In genomic region chr3:96959902-96960596, GRCh38 we compare ENCODE assay signal across 18 cellular contexts.
DNase-seq lines count a peak whose midpoint lies in the region; ATAC-seq and TF ChIP-seq lines count a peak whose summit lies in the region.
"Had no signal": no experiment of that assay in that cellular context is flagged by ENCODE, and none has a peak within 500 bp of the region (broad histone marks: within the 10 kb centered on the region; RNA-seq: fewer than 3 reads in every experiment).

No MANE protein-coding gene starts in this region.

- ATAC-seq in PC-3 = peak; percentile 92
- ATAC-seq in naive thymus-derived CD4-positive, alpha-beta T cell = no peak
- ATAC-seq: body of pancreas, HepG2, Panc1, right lobe of liver had no signal

- H4K20me1 ChIP-seq in GM23248 (ENCODE audit: insufficient read depth) (no peaks in the 10 kb centered on the region), PC-3 (ENCODE audit: low read length) (no peaks in the 10 kb centered on the region)

- BruUV-seq in PC-3 (replicated peaks; lab: Mats Ljungman, UMichigan) = TSS peak; percentile 89

- no peak overlapping the region for H3K4me3 Mint-ChIP-seq in osteocyte (ENCODE audit: unreplicated experiment)
- H3K4me3 Mint-ChIP-seq in CD4-positive, alpha-beta memory T cell = no peak overlapping the region
- H3K4me3 Mint-ChIP-seq in naive thymus-derived CD4-positive, alpha-beta T cell = no peak overlapping the region
- H3K4me3 Mint-ChIP-seq: activated naive CD4-positive, alpha-beta T cell treated with anti-CD3 and anti-CD28 coated beads for 36 hours had no signal

- POLR2A ChIA-PET in PC-3 (lab: Charles Lee; ENCODE audit: unreplicated experiment) = interaction anchor here (0.6 kb wide), 1 partner anchor 11 kb away, joined by 8 read pairs; no protein-coding TSS in a partner anchor
- POLR2A ChIA-PET in CD4-positive, alpha-beta memory T cell (lab: Charles Lee; ENCODE audit: partially characterized antibody) = no interaction called here
- POLR2A ChIA-PET in naive thymus-derived CD4-positive, alpha-beta T cell (lab: Charles Lee) = no interaction called here

- in situ Hi-C loops in GM23248 (cut with MboI) = no loop called here

- H3K9me2 ChIP-seq in GM23248 (ENCODE audit: insufficient read depth) = no peaks in the 10 kb centered on the region
- H3K9me2 ChIP-seq in PC-3 (replicated peaks; ENCODE audit: low read length) = no peaks in the 10 kb centered on the region

- H2AFZ ChIP-seq in GM23248 (no peak overlapping the region), PC-3 (ENCODE audit: low read length) (no peak overlapping the region)

- WGBS in GM23248 (ENCODE audit: low coverage in 1 of 2, low lambda C conversion rate in 2 of 2, missing lambda C conversion rate in 2 of 2), 2 experiments = 2 to 3% methylated on average over 4 of the region's 4 CpGs

- H3K36me3 ChIP-seq in GM23248 (ENCODE audit: low read depth) = no peaks in the 10 kb centered on the region
- no peaks in the 10 kb centered on the region for H3K36me3 ChIP-seq in PC-3 (ENCODE audit: low read depth, low read length)
- H3K36me3 ChIP-seq in CD4-positive, alpha-beta memory T cell (ENCODE audit: insufficient read depth, low read length) = no peaks in the 10 kb centered on the region
- no peaks in the 10 kb centered on the region for H3K36me3 ChIP-seq in naive thymus-derived CD4-positive, alpha-beta T cell (ENCODE audit: control insufficient read depth in 2 of 3, insufficient read depth in 3 of 3, low read length in 3 of 3)
- H3K36me3 ChIP-seq: right lobe of liver had no signal

- H3K36me3 Mint-ChIP-seq in osteocyte (ENCODE audit: unreplicated experiment) = no peaks in the 10 kb centered on the region
- no peaks in the 10 kb centered on the region for H3K36me3 Mint-ChIP-seq in CD4-positive, alpha-beta memory T cell
- no peaks in the 10 kb centered on the region for H3K36me3 Mint-ChIP-seq in naive thymus-derived CD4-positive, alpha-beta T cell

- no peaks in the 10 kb centered on the region for H3K79me2 ChIP-seq in GM23248 (ENCODE audit: insufficient read depth)
- H3K79me2 ChIP-seq in PC-3 (ENCODE audit: low read length) = no peaks in the 10 kb centered on the region

- no peaks in the 10 kb centered on the region for H3K27me3 ChIP-seq in GM23248 (replicated peaks; ENCODE audit: insufficient read depth)
- no peaks in the 10 kb centered on the region for H3K27me3 ChIP-seq in PC-3 (ENCODE audit: low read length)
- H3K27me3 ChIP-seq in CD4-positive, alpha-beta memory T cell (ENCODE audit: insufficient read depth, low read length) = no peaks in the 10 kb centered on the region
- H3K27me3 ChIP-seq in naive thymus-derived CD4-positive, alpha-beta T cell (ENCODE audit: control insufficient read depth in 2 of 2, insufficient read depth in 2 of 2, low read length in 2 of 2) = no peaks in the 10 kb centered on the region
- H3K27me3 ChIP-seq: body of pancreas, dorsolateral prefrontal cortex, right lobe of liver had no signal

- H3K9me3 Mint-ChIP-seq in osteocyte (ENCODE audit: unreplicated experiment) = no peaks in the 10 kb centered on the region
- peaks cover 0 to 3% (median 0%) of the 10 kb centered on the region in 8 donors for H3K9me3 Mint-ChIP-seq in CD4-positive, alpha-beta memory T cell
- H3K9me3 Mint-ChIP-seq in naive thymus-derived CD4-positive, alpha-beta T cell = peaks cover 0 to 16% (median 0%) of the 10 kb centered on the region in 11 donors
- H3K9me3 Mint-ChIP-seq: activated naive CD4-positive, alpha-beta T cell treated with anti-CD3 and anti-CD28 coated beads for 36 hours had no signal

- intact Hi-C loops in PC-3 (cut with micrococcal nuclease) = loop anchor here (5.0 kb wide), 2 partner anchors 77 to 697 kb away; no protein-coding TSS in a partner anchor
- intact Hi-C loops in CD4-positive, alpha-beta memory T cell (cut with micrococcal nuclease) = no loop called here
- intact Hi-C loops in naive thymus-derived CD4-positive, alpha-beta T cell (cut with micrococcal nuclease) = no loop called here

- DNase-seq in GM23248 (peak; percentile 66), PC-3 (peak; percentile 80), epithelial cell of prostate (ENCODE audit: low read depth, low spot score) (peak; percentile 82), osteocyte (ENCODE audit: extremely low spot score, unreplicated experiment) (no peak), NCI-H1092 (lab: John Stamatoyannopoulos, UW) (no peak)
- DNase-seq in CD4-positive, alpha-beta memory T cell = no peak
- DNase-seq in naive thymus-derived CD4-positive, alpha-beta T cell = no peak
- no peak for DNase-seq in activated naive CD4-positive, alpha-beta T cell (lab: John Stamatoyannopoulos, UW)
- DNase-seq: activated naive CD4-positive, alpha-beta T cell treated with anti-CD3 and anti-CD28 coated beads for 36 hours; body of pancreas; NCI-H1930; NCI-H748 treated with DMSO at 0.1 percent for 48 hours; nucleus accumbens; right lobe of liver; substantia nigra had no signal

- H3K27ac ChIP-seq in GM23248 (peak overlapping the region; percentile 61), PC-3 (ENCODE audit: low read length) (peak overlapping the region; percentile 60), epithelial cell of prostate (peak overlapping the region; percentile 100)
- H3K27ac ChIP-seq in CD4-positive, alpha-beta memory T cell (ENCODE audit: low read depth, low read length) = no peak overlapping the region
- no peak overlapping the region for H3K27ac ChIP-seq in naive thymus-derived CD4-positive, alpha-beta T cell (ENCODE audit: low read depth, low read length)
- H3K27ac ChIP-seq: body of pancreas, right lobe of liver had no signal

- TF ChIP-seq CTCF in PC-3 (conservative IDR thresholded peaks at IDR 0.05; ENCODE audit: low read depth, low read length) = no peak
- TF ChIP-seq CTCF in osteocyte (IDR thresholded peaks at IDR 0.05) = no peak

- peaks cover 11% of the 10 kb centered on the region for H3K4me1 Mint-ChIP-seq in osteocyte (ENCODE audit: unreplicated experiment)
- no peaks in the 10 kb centered on the region for H3K4me1 Mint-ChIP-seq in CD4-positive, alpha-beta memory T cell
- no peaks in the 10 kb centered on the region for H3K4me1 Mint-ChIP-seq in naive thymus-derived CD4-positive, alpha-beta T cell

- CTCF ChIA-PET in PC-3 (lab: Charles Lee) = interaction anchor here (0.7 kb wide), 1 partner anchor 16 kb away, joined by 3 read pairs; no protein-coding TSS in a partner anchor
- CTCF ChIA-PET in CD4-positive, alpha-beta memory T cell (lab: Charles Lee; ENCODE audit: partially characterized antibody) = no interaction called here
- CTCF ChIA-PET in naive thymus-derived CD4-positive, alpha-beta T cell (lab: Charles Lee) = no interaction called here

- H3K4me1 ChIP-seq in GM23248 (ENCODE audit: insufficient read depth) = peaks cover 11% of the 10 kb centered on the region
- peaks cover 18% of the 10 kb centered on the region for H3K4me1 ChIP-seq in PC-3 (ENCODE audit: insufficient read depth, low read length)
- no peaks in the 10 kb centered on the region for H3K4me1 ChIP-seq in CD4-positive, alpha-beta memory T cell (ENCODE audit: insufficient read depth, low read length)
- H3K4me1 ChIP-seq in naive thymus-derived CD4-positive, alpha-beta T cell (ENCODE audit: control insufficient read depth in 2 of 2, insufficient read depth in 2 of 2, low read length in 2 of 2) = no peaks in the 10 kb centered on the region
- H3K4me1 ChIP-seq: body of pancreas, right lobe of liver had no signal

- no peaks in the 10 kb centered on the region for H3K9me3 ChIP-seq in GM23248 (ENCODE audit: low read depth)
- no peaks in the 10 kb centered on the region for H3K9me3 ChIP-seq in PC-3 (ENCODE audit: low read length)
- no peaks in the 10 kb centered on the region for H3K9me3 ChIP-seq in CD4-positive, alpha-beta memory T cell (ENCODE audit: control insufficient read depth in 1 of 2, low read length in 2 of 2)
- H3K9me3 ChIP-seq in naive thymus-derived CD4-positive, alpha-beta T cell (ENCODE audit: control insufficient read depth in 2 of 3, low read length in 3 of 3) = no peaks in the 10 kb centered on the region
- H3K9me3 ChIP-seq: body of pancreas, right lobe of liver had no signal

- H3K27me3 Mint-ChIP-seq in osteocyte (ENCODE audit: unreplicated experiment) = no peaks in the 10 kb centered on the region
- no peaks in the 10 kb centered on the region for H3K27me3 Mint-ChIP-seq in CD4-positive, alpha-beta memory T cell
- H3K27me3 Mint-ChIP-seq in naive thymus-derived CD4-positive, alpha-beta T cell = no peaks in the 10 kb centered on the region

- H3K4me2 ChIP-seq in GM23248 (ENCODE audit: unreplicated experiment) (no peak overlapping the region), PC-3 (ENCODE audit: low read length) (peak overlapping the region; percentile 34; the same call in 1 of the 2 replicates)

- H3K9ac ChIP-seq in GM23248 (peak overlapping the region; percentile 37; the same call in 1 of the 2 replicates), PC-3 (ENCODE audit: low read length) (no peak overlapping the region)

- H3K4me3 ChIP-seq in GM23248 (no peak overlapping the region), PC-3 (ENCODE audit: low read length) (no peak overlapping the region)
- H3K4me3 ChIP-seq in CD4-positive, alpha-beta memory T cell (ENCODE audit: low read length in 2 of 2) = no peak overlapping the region
- no peak overlapping the region for H3K4me3 ChIP-seq in naive thymus-derived CD4-positive, alpha-beta T cell (ENCODE audit: low read length)
- H3K4me3 ChIP-seq: body of pancreas, dorsolateral prefrontal cortex, right lobe of liver had no signal

- H3F3A ChIP-seq in GM23248 (ENCODE audit: insufficient read depth) (no peaks in the 10 kb centered on the region), PC-3 (ENCODE audit: low read length, unreplicated experiment) (no peaks in the 10 kb centered on the region)

- H3K27ac Mint-ChIP-seq in osteocyte (ENCODE audit: unreplicated experiment) = peak overlapping the region; percentile 16
- H3K27ac Mint-ChIP-seq in CD4-positive, alpha-beta memory T cell = no peak overlapping the region
- no peak overlapping the region for H3K27ac Mint-ChIP-seq in naive thymus-derived CD4-positive, alpha-beta T cell
- H3K27ac Mint-ChIP-seq: activated naive CD4-positive, alpha-beta T cell treated with anti-CD3 and anti-CD28 coated beads for 36 hours had no signal

Comparison
In these comparisons a context has a peak if more than half of its experiments do, and no peak if none do; other contexts are left out.
1. DNase-seq: peak in GM23248 (single experiment), PC-3 (single experiment) and epithelial cell of prostate (single experiment); none in osteocyte (single experiment), CD4-positive, alpha-beta memory T cell (0 of 5), naive thymus-derived CD4-positive, alpha-beta T cell (0 of 9), activated naive CD4-positive, alpha-beta T cell (0 of 4) and NCI-H1092 (single experiment).
2. H3K27ac ChIP-seq: peak in GM23248 (single experiment), PC-3 (single experiment) and epithelial cell of prostate (single experiment); none in CD4-positive, alpha-beta memory T cell (single experiment) and naive thymus-derived CD4-positive, alpha-beta T cell (single experiment).